21 cellular contexts compared by ENCODE assay signal in genomic region chr17:75208161-75208560, GRCh38. TPM values are rescaled to one million over a fixed set of nuclear protein-coding genes. Genes with fewer than 3 reads are reported as not detected.
A peak's percentile ranks its signal among the peaks of the same experiment; 100 is the strongest.
DNase-seq lines count a peak whose midpoint lies in the region; ATAC-seq and TF ChIP-seq lines count a peak whose summit lies in the region.
"Had no signal": no experiment of that assay in that cellular context is flagged by ENCODE, and none has a peak within 500 bp of the region (broad histone marks: within the 10 kb centered on the region; RNA-seq: fewer than 3 reads in every experiment).

No MANE protein-coding gene starts in this region.

- H3K9me3 Mint-ChIP-seq in T-helper 2 cell treated with Interferon-gamma antibody and Interleukin-4, amounts not matched to agents 5 μg/mL and 100 μg/mL, for 36 hours: no peaks in the 10 kb centered on the region
- H3K9me3 Mint-ChIP-seq in CD8-positive, alpha-beta T cell: no peaks in the 10 kb centered on the region
- no peaks in the 10 kb centered on the region for H3K9me3 Mint-ChIP-seq in activated T-helper 1 cell treated with anti-CD3 and anti-CD28 coated beads, Interleukin-12 subunit alpha, Interleukin-12 subunit beta, Interleukin-2, Interleukin-4 antibody, amounts not matched to agents 30 ng/mL and 10 ng/mL and 1 ng/mL, durations not matched to agents 14 hours and 24 hours and 36 hours
- H3K9me3 Mint-ChIP-seq in naive thymus-derived CD4-positive, alpha-beta T cell: peaks cover 0 to 2% (median 0%) of the 10 kb centered on the region in 11 donors
- no peaks in the 10 kb centered on the region for H3K9me3 Mint-ChIP-seq in progenitor cell of endocrine pancreas (ENCODE audit: low read depth)

- DNase-seq in T-helper 2 cell treated with Interferon-gamma antibody and Interleukin-4, amounts not matched to agents 5 μg/mL and 100 μg/mL, for 36 hours (ENCODE audit: low spot score): no peak
- DNase-seq in T-helper 2 cell (no peak), NCI-H226 (no peak), progenitor cell of endocrine pancreas (ENCODE audit: low spot score, unreplicated experiment) (no peak)
- DNase-seq in CD8-positive, alpha-beta T cell: no peak
- DNase-seq in activated T-helper 1 cell treated with anti-CD3 and anti-CD28 coated beads, Interleukin-12 subunit alpha, Interleukin-12 subunit beta, Interleukin-2, Interleukin-4 antibody, amounts not matched to agents 30 ng/mL and 10 ng/mL and 1 ng/mL, durations not matched to agents 14 hours and 24 hours and 36 hours (ENCODE audit: low spot score): no peak
- DNase-seq in naive thymus-derived CD4-positive, alpha-beta T cell: no peak
- no peak for DNase-seq in stimulated activated CD4-positive, alpha-beta T cell treated with anti-CD3 and anti-CD28 coated beads, Interleukin-4, amount 100 ng/mL, for 24 hours
- DNase-seq: activated CD8-positive, alpha-beta memory T cell treated with anti-CD3 and anti-CD28 coated beads for 24 hours; activated effector memory CD4-positive, alpha-beta T cell treated with anti-CD3 and anti-CD28 coated beads, Interleukin-2, amount 50 U/mL, for 16 hours; AML-193; DMS 273 treated with DMSO at 0.1 percent for 48 hours; effector CD8-positive, alpha-beta T cell; GF-D8; H7; left cardiac atrium; NCI-H1436; NCI-H526 treated with DMSO at 0.1 percent for 48 hours; SW 1271; thyroid gland had no signal

- no peak overlapping the region for H3K27ac Mint-ChIP-seq in T-helper 2 cell treated with Interferon-gamma antibody and Interleukin-4, amounts not matched to agents 5 μg/mL and 100 μg/mL, for 36 hours
- peak overlapping the region; percentile 25 for H3K27ac Mint-ChIP-seq in CD8-positive, alpha-beta T cell
- no peak overlapping the region for H3K27ac Mint-ChIP-seq in activated T-helper 1 cell treated with anti-CD3 and anti-CD28 coated beads, Interleukin-12 subunit alpha, Interleukin-12 subunit beta, Interleukin-2, Interleukin-4 antibody, amounts not matched to agents 30 ng/mL and 10 ng/mL and 1 ng/mL, durations not matched to agents 14 hours and 24 hours and 36 hours
- peak overlapping the region in 5 of 9 donors; percentile 5 to 63 (median 17) for H3K27ac Mint-ChIP-seq in naive thymus-derived CD4-positive, alpha-beta T cell
- H3K27ac Mint-ChIP-seq in progenitor cell of endocrine pancreas: no peak overlapping the region

- POLR2A ChIA-PET in CD8-positive, alpha-beta T cell (lab: Charles Lee): interaction anchor here (0.6 kb wide), 1 partner anchor 32 kb away, joined by 3 read pairs; no protein-coding TSS in a partner anchor
- POLR2A ChIA-PET in naive thymus-derived CD4-positive, alpha-beta T cell (lab: Charles Lee): interaction anchor here (0.6 kb wide), 1 partner anchor 97 kb away, joined by 3 read pairs; no protein-coding TSS in a partner anchor

- no peaks in the 10 kb centered on the region for H3K27me3 Mint-ChIP-seq in T-helper 2 cell treated with Interferon-gamma antibody and Interleukin-4, amounts not matched to agents 5 μg/mL and 100 μg/mL, for 36 hours (ENCODE audit: low read depth)
- H3K27me3 Mint-ChIP-seq in CD8-positive, alpha-beta T cell (ENCODE audit: low read depth): no peaks in the 10 kb centered on the region
- no peaks in the 10 kb centered on the region for H3K27me3 Mint-ChIP-seq in activated T-helper 1 cell treated with anti-CD3 and anti-CD28 coated beads, Interleukin-12 subunit alpha, Interleukin-12 subunit beta, Interleukin-2, Interleukin-4 antibody, amounts not matched to agents 30 ng/mL and 10 ng/mL and 1 ng/mL, durations not matched to agents 14 hours and 24 hours and 36 hours (ENCODE audit: insufficient read depth)
- no peaks in the 10 kb centered on the region for H3K27me3 Mint-ChIP-seq in naive thymus-derived CD4-positive, alpha-beta T cell
- no peaks in the 10 kb centered on the region for H3K27me3 Mint-ChIP-seq in progenitor cell of endocrine pancreas

- CTCF ChIA-PET in CD8-positive, alpha-beta T cell (lab: Charles Lee): interaction anchor here (0.7 to 2.7 kb wide), 6 partner anchors 31 to 511 kb away, joined by 3 to 12 read pairs (median 4); partner anchors contain the start of gene MIF4GD
- CTCF ChIA-PET in naive thymus-derived CD4-positive, alpha-beta T cell (lab: Charles Lee): interaction anchor here (0.6 to 0.7 kb wide), 2 partner anchors 39 to 522 kb away, joined by 3 read pairs; no protein-coding TSS in a partner anchor

- peak overlapping the region; percentile 64 for H3K4me3 Mint-ChIP-seq in T-helper 2 cell treated with Interferon-gamma antibody and Interleukin-4, amounts not matched to agents 5 μg/mL and 100 μg/mL, for 36 hours
- H3K4me3 Mint-ChIP-seq in CD8-positive, alpha-beta T cell: no peak overlapping the region
- H3K4me3 Mint-ChIP-seq in activated T-helper 1 cell treated with anti-CD3 and anti-CD28 coated beads, Interleukin-12 subunit alpha, Interleukin-12 subunit beta, Interleukin-2, Interleukin-4 antibody, amounts not matched to agents 30 ng/mL and 10 ng/mL and 1 ng/mL, durations not matched to agents 14 hours and 24 hours and 36 hours: peak overlapping the region; percentile 37
- peak overlapping the region in 9 of 10 donors; percentile 23 to 94 (median 54) for H3K4me3 Mint-ChIP-seq in naive thymus-derived CD4-positive, alpha-beta T cell
- H3K4me3 Mint-ChIP-seq in progenitor cell of endocrine pancreas (ENCODE audit: low read depth): no peak overlapping the region

- H3K36me3 Mint-ChIP-seq in T-helper 2 cell treated with Interferon-gamma antibody and Interleukin-4, amounts not matched to agents 5 μg/mL and 100 μg/mL, for 36 hours (ENCODE audit: low read depth): peaks cover 23% of the 10 kb centered on the region
- peaks cover 47% of the 10 kb centered on the region for H3K36me3 Mint-ChIP-seq in CD8-positive, alpha-beta T cell
- H3K36me3 Mint-ChIP-seq in activated T-helper 1 cell treated with anti-CD3 and anti-CD28 coated beads, Interleukin-12 subunit alpha, Interleukin-12 subunit beta, Interleukin-2, Interleukin-4 antibody, amounts not matched to agents 30 ng/mL and 10 ng/mL and 1 ng/mL, durations not matched to agents 14 hours and 24 hours and 36 hours (ENCODE audit: low read depth): peaks cover 22% of the 10 kb centered on the region
- peaks cover 5 to 18% (median 10%) of the 10 kb centered on the region in 5 donors for H3K36me3 Mint-ChIP-seq in naive thymus-derived CD4-positive, alpha-beta T cell
- peaks cover 11% of the 10 kb centered on the region for H3K36me3 Mint-ChIP-seq in progenitor cell of endocrine pancreas (ENCODE audit: insufficient read depth)

- no peaks in the 10 kb centered on the region for H3K9me3 ChIP-seq in CD8-positive, alpha-beta T cell (ENCODE audit: low read length)
- no peaks in the 10 kb centered on the region for H3K9me3 ChIP-seq in naive thymus-derived CD4-positive, alpha-beta T cell (ENCODE audit: control insufficient read depth in 2 of 3, low read length in 3 of 3)
- H3K9me3 ChIP-seq: thyroid gland had no signal

- no peak overlapping the region for H3K4me3 ChIP-seq in CD8-positive, alpha-beta T cell (ENCODE audit: low read depth, low read length)
- H3K4me3 ChIP-seq in naive thymus-derived CD4-positive, alpha-beta T cell (ENCODE audit: low read length): no peak overlapping the region
- H3K4me3 ChIP-seq: thyroid gland had no signal

- TF ChIP-seq CTCF in CD8-positive, alpha-beta T cell (IDR thresholded peaks at IDR 0.05): no peak
- no peak for TF ChIP-seq CTCF in progenitor cell of endocrine pancreas (IDR thresholded peaks at IDR 0.05; ENCODE audit: unreplicated experiment)

- no peaks in the 10 kb centered on the region for H3K27me3 ChIP-seq in CD8-positive, alpha-beta T cell (ENCODE audit: insufficient read depth, low read length)
- H3K27me3 ChIP-seq in naive thymus-derived CD4-positive, alpha-beta T cell (ENCODE audit: control insufficient read depth in 2 of 2, insufficient read depth in 2 of 2, low read length in 2 of 2): no peaks in the 10 kb centered on the region
- H3K27me3 ChIP-seq: thyroid gland had no signal

- intact Hi-C loops in CD8-positive, alpha-beta T cell (cut with DNase I, micrococcal nuclease): no loop called here
- intact Hi-C loops in activated T-helper 1 cell treated with anti-CD3 and anti-CD28 coated beads, Interleukin-12 subunit alpha, Interleukin-12 subunit beta, Interleukin-2, Interleukin-4 antibody, amounts not matched to agents 30 ng/mL and 10 ng/mL and 1 ng/mL, durations not matched to agents 14 hours and 24 hours and 36 hours (cut with micrococcal nuclease): loop anchor here (5.0 kb wide), 1 partner anchor 161 kb away; the partner anchor contains the start of genes ATP5PD and KCTD2
- intact Hi-C loops in naive thymus-derived CD4-positive, alpha-beta T cell (cut with micrococcal nuclease): no loop called here

- H3K36me3 ChIP-seq in CD8-positive, alpha-beta T cell (ENCODE audit: insufficient read depth, low read length): peaks cover 22% of the 10 kb centered on the region
- peaks cover 8 to 55% (median 12%) of the 10 kb centered on the region in 3 experiments for H3K36me3 ChIP-seq in naive thymus-derived CD4-positive, alpha-beta T cell (ENCODE audit: control insufficient read depth in 2 of 3, insufficient read depth in 3 of 3, low read length in 3 of 3)

- H3K4me1 Mint-ChIP-seq in T-helper 2 cell treated with Interferon-gamma antibody and Interleukin-4, amounts not matched to agents 5 μg/mL and 100 μg/mL, for 36 hours (ENCODE audit: low read depth): peaks cover 9% of the 10 kb centered on the region
- H3K4me1 Mint-ChIP-seq in CD8-positive, alpha-beta T cell (ENCODE audit: low read depth): peaks cover 19% of the 10 kb centered on the region
- H3K4me1 Mint-ChIP-seq in activated T-helper 1 cell treated with anti-CD3 and anti-CD28 coated beads, Interleukin-12 subunit alpha, Interleukin-12 subunit beta, Interleukin-2, Interleukin-4 antibody, amounts not matched to agents 30 ng/mL and 10 ng/mL and 1 ng/mL, durations not matched to agents 14 hours and 24 hours and 36 hours (ENCODE audit: low read depth): peaks cover 18% of the 10 kb centered on the region
- H3K4me1 Mint-ChIP-seq in naive thymus-derived CD4-positive, alpha-beta T cell: peaks cover 10 to 41% (median 20%) of the 10 kb centered on the region in 7 donors
- peaks cover 11% of the 10 kb centered on the region for H3K4me1 Mint-ChIP-seq in progenitor cell of endocrine pancreas (ENCODE audit: low read depth)

- no peak overlapping the region for H3K27ac ChIP-seq in CD8-positive, alpha-beta T cell (ENCODE audit: low read depth, low read length)
- no peak overlapping the region for H3K27ac ChIP-seq in naive thymus-derived CD4-positive, alpha-beta T cell (ENCODE audit: low read depth, low read length)
- H3K27ac ChIP-seq: 22Rv1, thyroid gland had no signal

- H3K4me1 ChIP-seq in CD8-positive, alpha-beta T cell (ENCODE audit: insufficient read depth, low read length): peaks cover 19% of the 10 kb centered on the region
- peaks cover 0 to 5% of the 10 kb centered on the region in 2 donors for H3K4me1 ChIP-seq in naive thymus-derived CD4-positive, alpha-beta T cell (ENCODE audit: control insufficient read depth in 2 of 2, insufficient read depth in 2 of 2, low read length in 2 of 2)

- ATAC-seq in CD8-positive, alpha-beta T cell: no peak
- ATAC-seq in naive thymus-derived CD4-positive, alpha-beta T cell: no peak
- ATAC-seq: left cardiac atrium had no signal

RNA-seq across cellular contexts. Expression of gene NUP85, which starts 2.7 kb away (rescaled TPM):
- 10 to 100 TPM; 57.4 to 65.3 TPM for total RNA-seq in CD8-positive, alpha-beta T cell
- 122 and 129 TPM in 2 replicates for total RNA-seq in activated T-helper 1 cell treated with anti-CD3 and anti-CD28 coated beads, Interleukin-12 subunit alpha, Interleukin-12 subunit beta, Interleukin-2, Interleukin-4 antibody, amounts not matched to agents 30 ng/mL and 10 ng/mL and 1 ng/mL, durations not matched to agents 14 hours and 24 hours and 36 hours
- total RNA-seq in naive thymus-derived CD4-positive, alpha-beta T cell: 100 to 1,000 TPM in 2 of 5 experiments, 10 to 100 TPM in 3; 96.3 to 143 (median 99.2) TPM
- polyA plus RNA-seq in naive thymus-derived CD4-positive, alpha-beta T cell: 10 to 100 TPM; 21.0 to 57.3 TPM
- 83.8 and 86.9 TPM in 2 replicates for total RNA-seq in progenitor cell of endocrine pancreas

RNA-seq across cellular contexts. Expression of gene SUMO2, which starts 25.4 kb away (rescaled TPM):
- 100 to 1,000 TPM; 192 to 203 TPM for total RNA-seq in CD8-positive, alpha-beta T cell
- 649 and 656 TPM in 2 replicates for total RNA-seq in activated T-helper 1 cell treated with anti-CD3 and anti-CD28 coated beads, Interleukin-12 subunit alpha, Interleukin-12 subunit beta, Interleukin-2, Interleukin-4 antibody, amounts not matched to agents 30 ng/mL and 10 ng/mL and 1 ng/mL, durations not matched to agents 14 hours and 24 hours and 36 hours
- total RNA-seq in naive thymus-derived CD4-positive, alpha-beta T cell: 100 to 1,000 TPM; 201 to 494 (median 247) TPM
- polyA plus RNA-seq in naive thymus-derived CD4-positive, alpha-beta T cell: 100 to 1,000 TPM; 173 to 357 TPM
- 616 and 633 TPM in 2 replicates for total RNA-seq in progenitor cell of endocrine pancreas

RNA-seq across cellular contexts. Expression of gene GGA3, which starts 53.2 kb away (rescaled TPM):
- 100 to 1,000 TPM; 103 to 107 TPM for total RNA-seq in CD8-positive, alpha-beta T cell
- 93.4 and 94.3 TPM in 2 replicates for total RNA-seq in activated T-helper 1 cell treated with anti-CD3 and anti-CD28 coated beads, Interleukin-12 subunit alpha, Interleukin-12 subunit beta, Interleukin-2, Interleukin-4 antibody, amounts not matched to agents 30 ng/mL and 10 ng/mL and 1 ng/mL, durations not matched to agents 14 hours and 24 hours and 36 hours
- total RNA-seq in naive thymus-derived CD4-positive, alpha-beta T cell: 100 to 1,000 TPM in 2 of 5 experiments, 10 to 100 TPM in 3; 79.6 to 128 (median 87.4) TPM
- 10 to 100 TPM; 13.2 to 27.4 TPM for polyA plus RNA-seq in naive thymus-derived CD4-positive, alpha-beta T cell
- total RNA-seq in progenitor cell of endocrine pancreas: 66.8 and 68.1 TPM in 2 replicates

RNA-seq across cellular contexts. Expression of gene MRPS7, which starts 53.5 kb away (rescaled TPM):
- 10 to 100 TPM; 42.0 to 43.9 TPM for total RNA-seq in CD8-positive, alpha-beta T cell
- 126 and 130 TPM in 2 replicates for total RNA-seq in activated T-helper 1 cell treated with anti-CD3 and anti-CD28 coated beads, Interleukin-12 subunit alpha, Interleukin-12 subunit beta, Interleukin-2, Interleukin-4 antibody, amounts not matched to agents 30 ng/mL and 10 ng/mL and 1 ng/mL, durations not matched to agents 14 hours and 24 hours and 36 hours
- 10 to 100 TPM; 29.2 to 70.1 (median 34.4) TPM for total RNA-seq in naive thymus-derived CD4-positive, alpha-beta T cell
- 100 to 1,000 TPM; 129 to 135 TPM for polyA plus RNA-seq in naive thymus-derived CD4-positive, alpha-beta T cell
- 55.2 and 59.2 TPM in 2 replicates for total RNA-seq in progenitor cell of endocrine pancreas

RNA-seq across cellular contexts. Expression of gene JPT1, which starts 53.8 kb away (rescaled TPM):
- total RNA-seq in CD8-positive, alpha-beta T cell: 10 to 100 TPM; 15.1 to 17.3 TPM
- 271 and 299 TPM in 2 replicates for total RNA-seq in activated T-helper 1 cell treated with anti-CD3 and anti-CD28 coated beads, Interleukin-12 subunit alpha, Interleukin-12 subunit beta, Interleukin-2, Interleukin-4 antibody, amounts not matched to agents 30 ng/mL and 10 ng/mL and 1 ng/mL, durations not matched to agents 14 hours and 24 hours and 36 hours
- total RNA-seq in naive thymus-derived CD4-positive, alpha-beta T cell: 100 to 1,000 TPM in 1 of 5 experiments, 10 to 100 TPM in 4; 12.3 to 227 (median 29.3) TPM
- polyA plus RNA-seq in naive thymus-derived CD4-positive, alpha-beta T cell: 10 to 100 TPM; 70.0 to 72.3 TPM
- total RNA-seq in progenitor cell of endocrine pancreas: 202 TPM in 2 replicates

Comparison
In these comparisons a context has a peak if more than half of its experiments do, and no peak if none do; other contexts are left out.
1. H3K27ac Mint-ChIP-seq: peak in CD8-positive, alpha-beta T cell (single experiment) and naive thymus-derived CD4-positive, alpha-beta T cell (5 of 9); none in T-helper 2 cell treated with Interferon-gamma antibody and Interleukin-4, amounts not matched to agents 5 μg/mL and 100 μg/mL, for 36 hours (single experiment), activated T-helper 1 cell treated with anti-CD3 and anti-CD28 coated beads, Interleukin-12 subunit alpha, Interleukin-12 subunit beta, Interleukin-2, Interleukin-4 antibody, amounts not matched to agents 30 ng/mL and 10 ng/mL and 1 ng/mL, durations not matched to agents 14 hours and 24 hours and 36 hours (single experiment) and progenitor cell of endocrine pancreas (single experiment).
2. H3K4me3 Mint-ChIP-seq: peak in T-helper 2 cell treated with Interferon-gamma antibody and Interleukin-4, amounts not matched to agents 5 μg/mL and 100 μg/mL, for 36 hours (single experiment), activated T-helper 1 cell treated with anti-CD3 and anti-CD28 coated beads, Interleukin-12 subunit alpha, Interleukin-12 subunit beta, Interleukin-2, Interleukin-4 antibody, amounts not matched to agents 30 ng/mL and 10 ng/mL and 1 ng/mL, durations not matched to agents 14 hours and 24 hours and 36 hours (single experiment) and naive thymus-derived CD4-positive, alpha-beta T cell (9 of 10); none in CD8-positive, alpha-beta T cell (single experiment) and progenitor cell of endocrine pancreas (single experiment).